Comparison of ENCODE assay signal across 8 cellular contexts in the genomic region with DNA sequence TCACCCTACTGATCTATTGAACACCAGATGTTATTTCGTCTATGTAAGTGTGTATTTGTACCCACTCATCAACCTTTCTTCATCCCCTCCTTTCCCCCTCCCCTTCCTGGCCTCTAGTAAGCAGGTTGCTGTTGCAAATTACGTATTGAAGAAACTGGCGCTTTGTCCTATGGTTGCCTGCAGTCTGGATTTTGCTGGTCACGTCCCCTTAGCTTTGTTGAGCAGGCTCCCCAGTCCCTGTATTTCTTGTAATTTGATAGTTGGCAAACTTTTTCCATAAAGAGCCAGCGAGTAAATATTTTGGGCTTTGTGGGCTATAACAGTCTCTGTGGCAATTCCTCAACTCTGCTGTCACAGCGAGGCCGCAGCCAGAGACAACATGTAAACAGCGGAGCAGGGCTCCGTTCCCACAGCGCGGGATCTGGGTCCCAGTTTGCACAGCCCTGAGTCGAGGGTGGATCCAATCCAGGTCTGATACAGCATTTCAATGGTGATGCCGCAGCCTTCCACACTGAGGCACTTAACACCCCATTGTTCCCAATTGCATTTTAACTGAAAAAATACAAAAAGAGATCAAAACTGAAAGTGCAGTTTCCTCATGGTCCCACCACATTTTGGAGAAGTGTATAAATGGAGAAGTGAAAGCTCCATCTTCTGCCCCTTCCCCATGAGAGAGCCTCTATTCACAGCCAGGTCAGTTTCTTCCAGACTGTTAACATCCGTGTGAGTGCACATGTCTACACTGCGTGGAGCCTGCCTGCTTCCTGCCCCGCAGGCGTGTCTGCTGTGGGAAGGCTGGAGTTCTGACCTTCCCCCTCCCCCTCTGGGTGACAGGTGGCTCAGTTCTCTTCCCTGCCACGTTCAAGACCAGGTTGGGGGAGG.
DNase-seq lines count a peak whose midpoint lies in the region; ATAC-seq and TF ChIP-seq lines count a peak whose summit lies in the region.

No MANE protein-coding gene starts in this region.

- H3K27me3 ChIP-seq in GM23338 (ENCODE audit: insufficient read depth) (peaks cover 16% of the 10 kb centered on the region; the same call in 1 of the 2 replicates), SU-DHL-6 (ENCODE audit: low read length) (no peaks in the 10 kb centered on the region), left ventricle myocardium inferior (ENCODE audit: low read depth) (peaks cover 63% of the 10 kb centered on the region), sigmoid colon (peaks cover 0 to 3% (median 0%) of the 10 kb centered on the region in 3 donors)

- H3K9me3 Mint-ChIP-seq in GM23338 = peaks cover 3% of the 10 kb centered on the region; the same call in 1 of the 3 replicates
- no peaks in the 10 kb centered on the region for H3K9me3 Mint-ChIP-seq in activated CD8-positive, alpha-beta memory T cell treated with anti-CD3 and anti-CD28 coated beads, Interleukin-2, amount 10 ng/mL, durations not matched to agents 7 days and 5 days (ENCODE audit: low read depth)

- H3K27ac Mint-ChIP-seq in GM23338 = no peak overlapping the region
- no peak overlapping the region for H3K27ac Mint-ChIP-seq in activated CD8-positive, alpha-beta memory T cell treated with anti-CD3 and anti-CD28 coated beads, Interleukin-2, amount 10 ng/mL, durations not matched to agents 7 days and 5 days

- H3F3A ChIP-seq in GM23338 (replicated peaks; ENCODE audit: low read depth) = no peaks in the 10 kb centered on the region; the same call in 1 of the 2 replicates
- no peaks in the 10 kb centered on the region for H3F3A ChIP-seq in SU-DHL-6 (ENCODE audit: insufficient read depth)

- 21 to 31% methylated on average over 18 of the region's 18 CpGs for WGBS in sigmoid colon, 2 donors

- H3K9me2 ChIP-seq in GM23338 (ENCODE audit: insufficient read depth) (no peaks in the 10 kb centered on the region), SU-DHL-6 (replicated peaks; ENCODE audit: insufficient read depth, low read length) (no peaks in the 10 kb centered on the region)

- H3K79me2 ChIP-seq in GM23338 (replicated peaks; ENCODE audit: insufficient read depth) (no peaks in the 10 kb centered on the region), SU-DHL-6 (ENCODE audit: insufficient read depth, low read length) (no peaks in the 10 kb centered on the region)

- H3K27ac ChIP-seq in GM23338 (ENCODE audit: low read depth) (no peak overlapping the region), SU-DHL-6 (ENCODE audit: low read depth, low read length) (no peak overlapping the region), left ventricle myocardium inferior (replicated peaks) (peak overlapping the region; percentile 45), sigmoid colon (peak overlapping the region in 3 of 4 donors; percentile 5 to 39 (median 20))

- intact Hi-C loops in left ventricle myocardium inferior (cut with micrococcal nuclease) (no loop called here), sigmoid colon (cut with DNase I) (loop anchor here (2.0 kb wide), 1 partner anchor 205 kb away; no protein-coding TSS in a partner anchor)

- no peak for TF ChIP-seq POLR2A in sigmoid colon (IDR thresholded peaks at IDR 0.05)

- CTCF ChIA-PET in activated CD8-positive, alpha-beta memory T cell treated with anti-CD3 and anti-CD28 coated beads, Interleukin-2, amount 10 ng/mL, durations not matched to agents 7 days and 5 days (lab: Charles Lee) = interaction anchor here (0.6 to 2.9 kb wide), 34 partner anchors 10 to 594 kb away, joined by 3 to 38 read pairs (median 6); partner anchors contain the start of genes MAJIN, PRDX5, RPS6KA4 and TRMT112

- H3K4me2 ChIP-seq in GM23338 (peak overlapping the region; percentile 94), SU-DHL-6 (ENCODE audit: low read depth, low read length, poor library complexity, severe bottlenecking) (peak overlapping the region; percentile 34)

- TF ChIP-seq EP300 in sigmoid colon (IDR thresholded peaks at IDR 0.05) = no peak

- H3K36me3 Mint-ChIP-seq in GM23338 (ENCODE audit: low read depth) = no peaks in the 10 kb centered on the region
- H3K36me3 Mint-ChIP-seq in activated CD8-positive, alpha-beta memory T cell treated with anti-CD3 and anti-CD28 coated beads, Interleukin-2, amount 10 ng/mL, durations not matched to agents 7 days and 5 days = no peaks in the 10 kb centered on the region

- H4K20me1 ChIP-seq in GM23338 (replicated peaks; ENCODE audit: insufficient read depth) (no peaks in the 10 kb centered on the region), SU-DHL-6 (ENCODE audit: low read depth, low read length) (no peaks in the 10 kb centered on the region)

- peak overlapping the region; percentile 75 for H3K4me3 Mint-ChIP-seq in GM23338
- no peak overlapping the region for H3K4me3 Mint-ChIP-seq in activated CD8-positive, alpha-beta memory T cell treated with anti-CD3 and anti-CD28 coated beads, Interleukin-2, amount 10 ng/mL, durations not matched to agents 7 days and 5 days

- peak overlapping the region; percentile 90 for H2AFZ ChIP-seq in GM23338
- H2AFZ ChIP-seq in SU-DHL-6 (ENCODE audit: low read depth, low read length, severe bottlenecking) = no peak overlapping the region

- DNase-seq in C1 segment of cervical spinal cord (lab: John Stamatoyannopoulos, UW) (peak in 11 of 14 donors; percentile 7 to 70 (median 47)), GM23338 (ENCODE audit: low spot score) (peak; percentile 53), left ventricle myocardium inferior (peak; percentile 22), sigmoid colon (peak; percentile 71)
- no peak for DNase-seq in activated CD8-positive, alpha-beta memory T cell treated with anti-CD3 and anti-CD28 coated beads, Interleukin-2, amount 10 ng/mL, durations not matched to agents 7 days and 5 days

- H3K4me3 ChIP-seq in GM23338 (peak overlapping the region; percentile 73), SU-DHL-6 (ENCODE audit: insufficient read depth, low read length, poor library complexity, severe bottlenecking) (peak overlapping the region; percentile 13), left ventricle myocardium inferior (peak overlapping the region; percentile 57), sigmoid colon (peak overlapping the region in 2 of 4 donors; percentile 40 to 42)

- H3K9ac ChIP-seq in SU-DHL-6 (ENCODE audit: low read length) = peak overlapping the region; percentile 11; the same call in 1 of the 2 replicates

- no peak for TF ChIP-seq CTCF in GM23338 (conservative IDR thresholded peaks at IDR 0.05; ENCODE audit: low read depth in 2 of 2)
- TF ChIP-seq CTCF in SU-DHL-6 (IDR thresholded peaks at IDR 0.05; ENCODE audit: insufficient read depth, low read length, poor library complexity, severe bottlenecking) = no peak
- no peak for TF ChIP-seq CTCF in left ventricle myocardium inferior (IDR thresholded peaks at IDR 0.05; ENCODE audit: borderline replicate concordance)
- no peak for TF ChIP-seq CTCF in sigmoid colon (IDR thresholded peaks at IDR 0.05)

- no peaks in the 10 kb centered on the region for H3K9me3 ChIP-seq in SU-DHL-6 (ENCODE audit: insufficient read depth, low read length)
- no peaks in the 10 kb centered on the region for H3K9me3 ChIP-seq in left ventricle myocardium inferior (replicated peaks)
- H3K9me3 ChIP-seq in sigmoid colon = no peaks in the 10 kb centered on the region

- peaks cover 25% of the 10 kb centered on the region for H3K27me3 Mint-ChIP-seq in GM23338 (ENCODE audit: insufficient read depth, low read depth, poor library complexity)
- H3K27me3 Mint-ChIP-seq in activated CD8-positive, alpha-beta memory T cell treated with anti-CD3 and anti-CD28 coated beads, Interleukin-2, amount 10 ng/mL, durations not matched to agents 7 days and 5 days = peaks cover 34% of the 10 kb centered on the region

- peaks cover 11% of the 10 kb centered on the region for H3K4me1 ChIP-seq in GM23338 (ENCODE audit: insufficient read depth)
- H3K4me1 ChIP-seq in left ventricle myocardium inferior = peaks cover 18% of the 10 kb centered on the region
- H3K4me1 ChIP-seq in sigmoid colon = peaks cover 0 to 25% (median 14%) of the 10 kb centered on the region in 4 donors

- H3K4me1 Mint-ChIP-seq in GM23338 = peaks cover 14% of the 10 kb centered on the region
- H3K4me1 Mint-ChIP-seq in activated CD8-positive, alpha-beta memory T cell treated with anti-CD3 and anti-CD28 coated beads, Interleukin-2, amount 10 ng/mL, durations not matched to agents 7 days and 5 days = peaks cover 17% of the 10 kb centered on the region

- H3K36me3 ChIP-seq in GM23338 (ENCODE audit: insufficient read depth) (no peaks in the 10 kb centered on the region), SU-DHL-6 (ENCODE audit: low read length) (no peaks in the 10 kb centered on the region), left ventricle myocardium inferior (no peaks in the 10 kb centered on the region), sigmoid colon (no peaks in the 10 kb centered on the region)

- ATAC-seq in GM23338 (peak; percentile 12), GM19324 (IDR thresholded peaks at IDR 0.05; ENCODE audit: low FRiP score, unreplicated experiment) (no peak), HG02884 (IDR thresholded peaks at IDR 0.05; ENCODE audit: unreplicated experiment) (no peak)
- no peak for ATAC-seq in activated CD8-positive, alpha-beta memory T cell treated with anti-CD3 and anti-CD28 coated beads, Interleukin-2, amount 10 ng/mL, durations not matched to agents 7 days and 5 days

TF ChIP-seq in GM23338, 12 proteins besides CTCF, POLR2A, EP300 and RAD21:
- no peak for TF ChIP-seq CREB1 (CRISPR knock-in tag; IDR thresholded peaks at IDR 0.05; ENCODE audit: low read depth)

Comparison
In these comparisons a context has a peak if more than half of its experiments do, and no peak if none do; other contexts are left out.
1. H3K27ac ChIP-seq: peak in left ventricle myocardium inferior (single experiment) and sigmoid colon (3 of 4); none in GM23338 (single experiment) and SU-DHL-6 (single experiment).